ENCODE assay signal across 19 cellular contexts in genomic region chr1:93821412-93822144, GRCh38.
"Had no signal": no experiment of that assay in that cellular context is flagged by ENCODE, and none has a peak within 500 bp of the region (broad histone marks: within the 10 kb centered on the region; RNA-seq: fewer than 3 reads in every experiment).

No MANE protein-coding gene starts in this region.

- H3K27me3 Mint-ChIP-seq: dendritic cell treated with granulocyte-macrophage colony-stimulating factor and Interleukin-4, amounts not matched to agents 40 ng/mL and 50 ng/mL, for 4 days; effector memory CD8-positive, alpha-beta T cell had no signal

- DNase-seq: activated effector memory CD4-positive, alpha-beta T cell treated with anti-CD3 and anti-CD28 coated beads, Interleukin-2, amount 50 U/mL, for 16 hours; activated T-cell treated with anti-CD3 and anti-CD28 coated beads, Interleukin-2, amount 50 U/mL, for 1 hour; amniotic stem cell; cerebellar nuclear complex; effector memory CD8-positive, alpha-beta T cell; esophagus squamous epithelium; islet precursor cell; left lung; midbrain; naive thymus-derived CD4-positive, alpha-beta T cell; tibial artery had no signal

- H3K9me3 ChIP-seq: esophagus squamous epithelium, left lung, tibial artery, vagina had no signal

- H3K36me3 ChIP-seq: esophagus squamous epithelium, left lung, tibial artery, vagina had no signal

- ATAC-seq: activated CD4-positive, CD25-positive, alpha-beta regulatory T cell treated with anti-CD3 and anti-CD28 coated beads, Interleukin-2, amount 50 U/mL, for 24 hours; activated naive CD4-positive, alpha-beta T cell treated with anti-CD3 and anti-CD28 coated beads, Interleukin-2, amount 50 U/mL, for 72 hours; effector memory CD8-positive, alpha-beta T cell; foreskin keratinocyte; left lung; naive thymus-derived CD4-positive, alpha-beta T cell; stimulated activated effector memory CD8-positive, alpha-beta T cell treated with anti-CD3 and anti-CD28 coated beads, Interleukin-12 subunit alpha, Interleukin-12 subunit beta, amount 100 ng/mL, for 72 hours had no signal

- H3K27me3 ChIP-seq: esophagus squamous epithelium, foreskin keratinocyte, left lung, tibial artery, vagina had no signal

- H3K27ac Mint-ChIP-seq: activated naive CD4-positive, alpha-beta T cell treated with anti-CD3 and anti-CD28 coated beads, Interleukin-2, amount 50 U/mL, for 72 hours; brain; dendritic cell treated with granulocyte-macrophage colony-stimulating factor and Interleukin-4, amounts not matched to agents 40 ng/mL and 50 ng/mL, for 4 days; effector memory CD8-positive, alpha-beta T cell; naive thymus-derived CD4-positive, alpha-beta T cell; stimulated activated effector memory CD8-positive, alpha-beta T cell treated with anti-CD3 and anti-CD28 coated beads, Interleukin-12 subunit alpha, Interleukin-12 subunit beta, amount 100 ng/mL, for 72 hours had no signal

- H3K4me1 ChIP-seq: vagina had no signal

- H3K27ac ChIP-seq: esophagus squamous epithelium, foreskin keratinocyte, left lung, skin epidermis, tibial artery, vagina had no signal

- H3K36me3 Mint-ChIP-seq: activated naive CD4-positive, alpha-beta T cell treated with anti-CD3 and anti-CD28 coated beads, Interleukin-2, amount 50 U/mL, for 72 hours; brain; stimulated activated effector memory CD8-positive, alpha-beta T cell treated with anti-CD3 and anti-CD28 coated beads, Interleukin-12 subunit alpha, Interleukin-12 subunit beta, amount 100 ng/mL, for 72 hours had no signal

- H3K9me3 Mint-ChIP-seq: activated naive CD4-positive, alpha-beta T cell treated with anti-CD3 and anti-CD28 coated beads, Interleukin-2, amount 50 U/mL, for 72 hours; brain; dendritic cell treated with granulocyte-macrophage colony-stimulating factor and Interleukin-4, amounts not matched to agents 40 ng/mL and 50 ng/mL, for 4 days; effector memory CD8-positive, alpha-beta T cell; naive thymus-derived CD4-positive, alpha-beta T cell; stimulated activated effector memory CD8-positive, alpha-beta T cell treated with anti-CD3 and anti-CD28 coated beads, Interleukin-12 subunit alpha, Interleukin-12 subunit beta, amount 100 ng/mL, for 72 hours had no signal

- H3K4me3 Mint-ChIP-seq: brain; dendritic cell treated with granulocyte-macrophage colony-stimulating factor and Interleukin-4, amounts not matched to agents 40 ng/mL and 50 ng/mL, for 4 days; effector memory CD8-positive, alpha-beta T cell; naive thymus-derived CD4-positive, alpha-beta T cell; stimulated activated effector memory CD8-positive, alpha-beta T cell treated with anti-CD3 and anti-CD28 coated beads, Interleukin-12 subunit alpha, Interleukin-12 subunit beta, amount 100 ng/mL, for 72 hours had no signal

- H3K4me3 ChIP-seq: esophagus squamous epithelium, left lung, skin epidermis, tibial artery, vagina had no signal
